Comparison of ENCODE assay signal across 1 cellular context in the genomic region with DNA sequence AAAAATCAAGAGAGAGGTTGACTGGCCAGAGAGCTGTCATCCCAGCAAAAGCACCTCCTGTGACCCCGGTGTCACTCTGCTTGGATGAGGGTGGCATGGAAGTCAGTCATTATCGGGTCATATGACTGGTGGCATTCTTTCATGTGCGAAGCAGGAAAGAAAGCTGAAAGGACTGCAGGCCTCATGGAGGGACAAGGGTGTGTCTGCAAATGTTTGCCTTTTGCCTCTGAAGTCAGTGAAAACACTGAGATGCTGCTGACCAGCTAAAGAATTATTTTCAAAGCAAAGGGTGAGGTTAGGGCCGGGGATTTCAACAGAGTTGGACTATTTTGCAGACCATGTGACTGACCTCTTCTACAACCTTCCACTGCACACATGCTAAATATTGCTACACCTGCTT.
TF ChIP-seq lines count a peak whose summit lies in the region.

No MANE protein-coding gene starts in this region.

TF ChIP-seq in SK-N-SH, 30 proteins besides CTCF, POLR2A, EP300 and RAD21 (continued from another document):
- TF ChIP-seq, protein P1, sequence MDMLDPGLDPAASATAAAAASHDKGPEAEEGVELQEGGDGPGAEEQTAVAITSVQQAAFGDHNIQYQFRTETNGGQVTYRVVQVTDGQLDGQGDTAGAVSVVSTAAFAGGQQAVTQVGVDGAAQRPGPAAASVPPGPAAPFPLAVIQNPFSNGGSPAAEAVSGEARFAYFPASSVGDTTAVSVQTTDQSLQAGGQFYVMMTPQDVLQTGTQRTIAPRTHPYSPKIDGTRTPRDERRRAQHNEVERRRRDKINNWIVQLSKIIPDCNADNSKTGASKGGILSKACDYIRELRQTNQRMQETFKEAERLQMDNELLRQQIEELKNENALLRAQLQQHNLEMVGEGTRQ (IDR thresholded peaks at IDR 0.05; ENCODE audit: borderline replicate concordance, low read depth, low read length), result no peak
- TF ChIP-seq FOXM1 (IDR thresholded peaks at IDR 0.05; ENCODE audit: low read depth) (no peak), YY1 (IDR thresholded peaks at IDR 0.05; ENCODE audit: low read depth) (no peak), RXRA (IDR thresholded peaks at IDR 0.05; ENCODE audit: borderline replicate concordance, low read depth) (no peak)
- TF ChIP-seq, protein P2, sequence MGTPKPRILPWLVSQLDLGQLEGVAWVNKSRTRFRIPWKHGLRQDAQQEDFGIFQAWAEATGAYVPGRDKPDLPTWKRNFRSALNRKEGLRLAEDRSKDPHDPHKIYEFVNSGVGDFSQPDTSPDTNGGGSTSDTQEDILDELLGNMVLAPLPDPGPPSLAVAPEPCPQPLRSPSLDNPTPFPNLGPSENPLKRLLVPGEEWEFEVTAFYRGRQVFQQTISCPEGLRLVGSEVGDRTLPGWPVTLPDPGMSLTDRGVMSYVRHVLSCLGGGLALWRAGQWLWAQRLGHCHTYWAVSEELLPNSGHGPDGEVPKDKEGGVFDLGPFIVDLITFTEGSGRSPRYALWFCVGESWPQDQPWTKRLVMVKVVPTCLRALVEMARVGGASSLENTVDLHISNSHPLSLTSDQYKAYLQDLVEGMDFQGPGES (IDR thresholded peaks at IDR 0.05; ENCODE audit: low read depth, low read length), result no peak
- TF ChIP-seq, protein P3, sequence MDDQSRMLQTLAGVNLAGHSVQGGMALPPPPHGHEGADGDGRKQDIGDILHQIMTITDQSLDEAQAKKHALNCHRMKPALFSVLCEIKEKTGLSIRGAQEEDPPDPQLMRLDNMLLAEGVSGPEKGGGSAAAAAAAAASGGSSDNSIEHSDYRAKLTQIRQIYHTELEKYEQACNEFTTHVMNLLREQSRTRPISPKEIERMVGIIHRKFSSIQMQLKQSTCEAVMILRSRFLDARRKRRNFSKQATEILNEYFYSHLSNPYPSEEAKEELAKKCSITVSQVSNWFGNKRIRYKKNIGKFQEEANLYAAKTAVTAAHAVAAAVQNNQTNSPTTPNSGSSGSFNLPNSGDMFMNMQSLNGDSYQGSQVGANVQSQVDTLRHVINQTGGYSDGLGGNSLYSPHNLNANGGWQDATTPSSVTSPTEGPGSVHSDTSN (IDR thresholded peaks at IDR 0.05), result no peak
- TF ChIP-seq, protein P4, sequence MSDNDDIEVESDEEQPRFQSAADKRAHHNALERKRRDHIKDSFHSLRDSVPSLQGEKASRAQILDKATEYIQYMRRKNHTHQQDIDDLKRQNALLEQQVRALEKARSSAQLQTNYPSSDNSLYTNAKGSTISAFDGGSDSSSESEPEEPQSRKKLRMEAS (IDR thresholded peaks at IDR 0.05; ENCODE audit: low read depth), result no peak
